Comparison of ENCODE assay signal across 13 cellular contexts in the genomic region with DNA sequence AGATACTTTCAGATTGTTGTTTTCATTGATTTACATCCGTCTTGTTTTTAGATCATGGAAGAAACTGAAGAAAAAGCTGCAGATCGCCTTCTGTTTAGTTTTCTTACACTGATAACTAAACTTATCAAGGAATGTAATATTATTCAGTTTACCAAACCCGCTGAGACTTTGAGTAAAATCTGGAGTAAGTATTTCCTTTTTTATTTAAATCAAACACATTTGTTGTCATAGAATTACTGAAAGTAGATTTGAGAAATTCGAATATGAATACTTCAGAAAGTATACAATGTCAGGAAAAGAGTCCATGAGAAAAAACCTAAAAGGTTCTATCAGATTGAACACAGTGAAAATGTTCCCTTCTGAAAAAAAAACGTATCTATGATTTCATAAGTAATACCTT. TPM values are rescaled to one million over a fixed set of nuclear protein-coding genes. Genes with fewer than 3 reads are reported as not detected.
DNase-seq lines count a peak whose midpoint lies in the region; ATAC-seq, FAIRE-seq and TF ChIP-seq lines count a peak whose summit lies in the region.
"Had no signal": no experiment of that assay in that cellular context is flagged by ENCODE, and none has a peak within 500 bp of the region (broad histone marks: within the 10 kb centered on the region; RNA-seq: fewer than 3 reads in every experiment).

No MANE protein-coding gene starts in this region.

- FAIRE-seq in frontal cortex (lab: Jason Lieb, UNC) = peak; percentile 30
- FAIRE-seq: RCC 7860 had no signal

- peaks cover 21% of the 10 kb centered on the region for H3K36me3 Mint-ChIP-seq in natural killer cell treated with Interleukin-12 subunit alpha and Interleukin-12 subunit beta and Interleukin-15 and Interleukin-18, amount 100 ng/mL, for 72 hours
- H3K36me3 Mint-ChIP-seq in natural killer cell = peaks cover 17% of the 10 kb centered on the region
- peaks cover 49% of the 10 kb centered on the region for H3K36me3 Mint-ChIP-seq in activated CD4-positive, alpha-beta memory T cell treated with anti-CD3 and anti-CD28 coated beads, Interleukin-2, amount 10 ng/mL, durations not matched to agents 7 days and 5 days (ENCODE audit: low read depth)

- intact Hi-C loops in natural killer cell (cut with micrococcal nuclease) = no loop called here

- CTCF ChIA-PET in activated CD4-positive, alpha-beta memory T cell treated with anti-CD3 and anti-CD28 coated beads, Interleukin-2, amount 10 ng/mL, durations not matched to agents 7 days and 5 days (lab: Charles Lee) = no interaction called here

- peak overlapping the region; percentile 26 for H3K4me3 Mint-ChIP-seq in natural killer cell treated with Interleukin-12 subunit alpha and Interleukin-12 subunit beta and Interleukin-15 and Interleukin-18, amount 100 ng/mL, for 72 hours
- H3K4me3 Mint-ChIP-seq in natural killer cell = no peak overlapping the region
- H3K4me3 Mint-ChIP-seq in activated CD4-positive, alpha-beta memory T cell treated with anti-CD3 and anti-CD28 coated beads, Interleukin-2, amount 10 ng/mL, durations not matched to agents 7 days and 5 days = no peak overlapping the region
- H3K4me3 Mint-ChIP-seq: H9 had no signal

- no peak for ATAC-seq in natural killer cell treated with Interleukin-12 subunit alpha and Interleukin-12 subunit beta and Interleukin-15 and Interleukin-18, amount 100 ng/mL, for 72 hours
- ATAC-seq in natural killer cell (no peak), GM18870 (IDR thresholded peaks at IDR 0.05; ENCODE audit: unreplicated experiment) (no peak), HG02938 (IDR thresholded peaks at IDR 0.05; ENCODE audit: unreplicated experiment) (no peak)

- H3K27ac Mint-ChIP-seq in natural killer cell treated with Interleukin-12 subunit alpha and Interleukin-12 subunit beta and Interleukin-15 and Interleukin-18, amount 100 ng/mL, for 72 hours = peak overlapping the region in 1 of 2 donors; percentile 27
- H3K27ac Mint-ChIP-seq in natural killer cell = peak overlapping the region in 1 of 2 donors; percentile 52
- H3K27ac Mint-ChIP-seq in activated CD4-positive, alpha-beta memory T cell treated with anti-CD3 and anti-CD28 coated beads, Interleukin-2, amount 10 ng/mL, durations not matched to agents 7 days and 5 days = peak overlapping the region; percentile 11
- H3K27ac Mint-ChIP-seq: H9 had no signal

- H3K4me1 Mint-ChIP-seq in natural killer cell treated with Interleukin-12 subunit alpha and Interleukin-12 subunit beta and Interleukin-15 and Interleukin-18, amount 100 ng/mL, for 72 hours (ENCODE audit: low read depth in 2 of 2) = no peaks in the 10 kb centered on the region
- H3K4me1 Mint-ChIP-seq in natural killer cell = no peaks in the 10 kb centered on the region
- H3K4me1 Mint-ChIP-seq in activated CD4-positive, alpha-beta memory T cell treated with anti-CD3 and anti-CD28 coated beads, Interleukin-2, amount 10 ng/mL, durations not matched to agents 7 days and 5 days = peaks cover 6% of the 10 kb centered on the region
- H3K4me1 Mint-ChIP-seq: H9 had no signal

- DNase-seq in natural killer cell treated with Interleukin-12 subunit alpha and Interleukin-12 subunit beta and Interleukin-15 and Interleukin-18, amount 100 ng/mL, for 72 hours (ENCODE audit: low spot score) = no peak
- no peak for DNase-seq in natural killer cell
- no peak for DNase-seq in activated CD4-positive, alpha-beta memory T cell treated with anti-CD3 and anti-CD28 coated beads, Interleukin-2, amount 10 ng/mL, durations not matched to agents 7 days and 5 days
- no peak for DNase-seq in frontal cortex (ENCODE audit: low spot score in 2 of 2)
- DNase-seq in stimulated activated CD4-positive, alpha-beta T cell treated with anti-CD3 and anti-CD28 coated beads, Interleukin-4, amount 100 ng/mL, for 1 hour = no peak
- DNase-seq: H9, MM.1S, NCI-H1092 treated with DMSO at 0.1 percent for 48 hours, NCI-H524 treated with DMSO at 0.1 percent for 48 hours, Right ventricle myocardium superior had no signal

- POLR2A ChIA-PET in activated CD4-positive, alpha-beta memory T cell treated with anti-CD3 and anti-CD28 coated beads, Interleukin-2, amount 10 ng/mL, durations not matched to agents 7 days and 5 days (lab: Charles Lee) = no interaction called here

- no peaks in the 10 kb centered on the region for H3K27me3 Mint-ChIP-seq in natural killer cell treated with Interleukin-12 subunit alpha and Interleukin-12 subunit beta and Interleukin-15 and Interleukin-18, amount 100 ng/mL, for 72 hours
- no peaks in the 10 kb centered on the region for H3K27me3 Mint-ChIP-seq in natural killer cell (ENCODE audit: low read depth in 2 of 2)
- H3K27me3 Mint-ChIP-seq in activated CD4-positive, alpha-beta memory T cell treated with anti-CD3 and anti-CD28 coated beads, Interleukin-2, amount 10 ng/mL, durations not matched to agents 7 days and 5 days = no peaks in the 10 kb centered on the region

- TF ChIP-seq CTCF in natural killer cell (IDR thresholded peaks at IDR 0.05) = no peak

- H3K9me3 Mint-ChIP-seq in natural killer cell treated with Interleukin-12 subunit alpha and Interleukin-12 subunit beta and Interleukin-15 and Interleukin-18, amount 100 ng/mL, for 72 hours = no peaks in the 10 kb centered on the region
- no peaks in the 10 kb centered on the region for H3K9me3 Mint-ChIP-seq in natural killer cell
- H3K9me3 Mint-ChIP-seq in activated CD4-positive, alpha-beta memory T cell treated with anti-CD3 and anti-CD28 coated beads, Interleukin-2, amount 10 ng/mL, durations not matched to agents 7 days and 5 days = no peaks in the 10 kb centered on the region
- H3K9me3 Mint-ChIP-seq: H9 had no signal

RNA-seq across cellular contexts. Expression of gene ARL1, which starts 32.0 kb away (rescaled TPM):
- total RNA-seq in natural killer cell treated with Interleukin-12 subunit alpha and Interleukin-12 subunit beta and Interleukin-15 and Interleukin-18, amount 100 ng/mL, for 72 hours = 10 to 100 TPM; 47.1 to 71.2 TPM
- total RNA-seq in natural killer cell = 10 to 100 TPM; 32.0 to 32.6 (median 32.2) TPM
- total RNA-seq in activated CD4-positive, alpha-beta memory T cell treated with anti-CD3 and anti-CD28 coated beads, Interleukin-2, amount 10 ng/mL, durations not matched to agents 7 days and 5 days = 10 to 100 TPM; 47.7 to 49.3 TPM
- total RNA-seq in frontal cortex = 37.1 TPM
